Comparison of ENCODE assay signal across 1 cellular context in genomic region chr1:246566128-246566807, GRCh38.
TF ChIP-seq lines count a peak whose summit lies in the region.

Gene CNST (plus strand): TSS chr1:246566456. CDS start chr1:246591563, 25,107 bp downstream.
Gene TFB2M (minus strand): TSS chr1:246566261. CDS start chr1:246566138, 123 bp downstream.

TF ChIP-seq in H1, 55 proteins besides CTCF, POLR2A, EP300 and RAD21 (continued from another document):
- no peak for TF ChIP-seq E2F6 (IDR thresholded peaks at IDR 0.05)
- no peak for TF ChIP-seq CHD7 (IDR thresholded peaks at IDR 0.05; ENCODE audit: insufficient replicate concordance, low read length)
- no peak for TF ChIP-seq FOSL1 (IDR thresholded peaks at IDR 0.05; ENCODE audit: insufficient read depth, low read depth, low read length)
- TF ChIP-seq TEAD4 (IDR thresholded peaks at IDR 0.05; ENCODE audit: low read depth, low read length): no peak
- peak; percentile 81 for TF ChIP-seq MAX (IDR thresholded peaks at IDR 0.05)
- TF ChIP-seq ATF3 (IDR thresholded peaks at IDR 0.05; ENCODE audit: insufficient read depth, low read depth, low read length): no peak
- no peak for TF ChIP-seq CEBPB (IDR thresholded peaks at IDR 0.05; ENCODE audit: low read depth, low read length)
- no peak for TF ChIP-seq CBX5 (IDR thresholded peaks at IDR 0.05; ENCODE audit: low read depth, low read length)
- no peak for TF ChIP-seq SRF (IDR thresholded peaks at IDR 0.05; ENCODE audit: low read depth, low read length)
- peak; percentile 40 to 75; a peak in 2 of 4 replicates for TF ChIP-seq SIN3A (conservative IDR thresholded peaks at IDR 0.05 in 1 of 2, IDR thresholded peaks at IDR 0.05 in 1 of 2; ENCODE audit: low read depth in 1 of 2, low read length in 2 of 2)
- TF ChIP-seq SAP30 (IDR thresholded peaks at IDR 0.05; ENCODE audit: insufficient read depth, insufficient replicate concordance, low read length): peak; percentile 97
- peak; percentile 80 for TF ChIP-seq EGR1 (IDR thresholded peaks at IDR 0.05; ENCODE audit: borderline replicate concordance, low read depth, low read length)
- no peak for TF ChIP-seq RNF2 (IDR thresholded peaks at IDR 0.05; ENCODE audit: borderline replicate concordance, low read depth, low read length, missing control alignments, poor library complexity, severe bottlenecking)
- TF ChIP-seq SIX5 (IDR thresholded peaks at IDR 0.05; ENCODE audit: low read depth, low read length): no peak
- TF ChIP-seq BACH1 (IDR thresholded peaks at IDR 0.05; ENCODE audit: low read length): 0 out of 2 replicates have a peak, but pooled peaks have one; percentile 2
- TF ChIP-seq GTF2F1 (IDR thresholded peaks at IDR 0.05; ENCODE audit: borderline replicate concordance, low read depth, low read length): no peak
- TF ChIP-seq RFX5 (IDR thresholded peaks at IDR 0.05; ENCODE audit: borderline replicate concordance, low read depth, low read length): no peak
- TF ChIP-seq PHF8 (conservative IDR thresholded peaks at IDR 0.05; ENCODE audit: low read depth, low read length): peak; percentile 77; the same call in 1 of the 2 replicates
- no peak for TF ChIP-seq BCL11A (IDR thresholded peaks at IDR 0.05; ENCODE audit: low read depth in 2 of 2, low read length in 2 of 2)
- peak; percentile 87 for TF ChIP-seq ASH2L (IDR thresholded peaks at IDR 0.05; ENCODE audit: low read length)
- no peak for TF ChIP-seq SUZ12 (IDR thresholded peaks at IDR 0.05; ENCODE audit: low read length)
- TF ChIP-seq USF2 (IDR thresholded peaks at IDR 0.05; ENCODE audit: low read length): no peak
- TF ChIP-seq JUND (IDR thresholded peaks at IDR 0.05; ENCODE audit: low read length): no peak
- TF ChIP-seq TCF12 (IDR thresholded peaks at IDR 0.05; ENCODE audit: low read depth, low read length): no peak
- no peak for TF ChIP-seq CHD1 (IDR thresholded peaks at IDR 0.05; ENCODE audit: low read depth, low read length)
- 0 out of 2 replicates have a peak, but pooled peaks have one; percentile 4 for TF ChIP-seq SP4 (IDR thresholded peaks at IDR 0.05; ENCODE audit: low read length)
- peak; percentile 76 for TF ChIP-seq TAF1 (IDR thresholded peaks at IDR 0.05; ENCODE audit: low read depth, low read length)
- TF ChIP-seq BRCA1 (IDR thresholded peaks at IDR 0.05; ENCODE audit: low read depth, low read length): no peak
- TF ChIP-seq KDM1A (IDR thresholded peaks at IDR 0.05; ENCODE audit: borderline replicate concordance, low read length): no peak
- peak; percentile 36; the same call in 1 of the 2 replicates for TF ChIP-seq POLR2AphosphoS5 (IDR thresholded peaks at IDR 0.05; ENCODE audit: low read depth, low read length)
- peak; percentile 87 for TF ChIP-seq RBBP5 (IDR thresholded peaks at IDR 0.05; ENCODE audit: borderline replicate concordance, low read depth, low read length)
- no peak for TF ChIP-seq POU5F1 (IDR thresholded peaks at IDR 0.05; ENCODE audit: low read depth, low read length)
- TF ChIP-seq KDM4A (IDR thresholded peaks at IDR 0.05; ENCODE audit: low read depth, low read length, severe bottlenecking): peak; percentile 89
- no peak for TF ChIP-seq SP1 (IDR thresholded peaks at IDR 0.05; ENCODE audit: low read depth, low read length)
- peak; percentile 96 for TF ChIP-seq SP2 (IDR thresholded peaks at IDR 0.05; ENCODE audit: low read length)
- peak; percentile 89 for TF ChIP-seq GABPA (IDR thresholded peaks at IDR 0.05; ENCODE audit: borderline replicate concordance, insufficient read depth, low read length)
- no peak for TF ChIP-seq MAFK (IDR thresholded peaks at IDR 0.05; ENCODE audit: low read depth, low read length)
- TF ChIP-seq NRF1 (IDR thresholded peaks at IDR 0.05; ENCODE audit: low read depth, low read length): peak; percentile 76
- TF ChIP-seq HDAC6 (IDR thresholded peaks at IDR 0.05; ENCODE audit: low read depth, low read length): no peak
- 0 out of 4 replicates have a peak, but pooled peaks of 1 of the 2 experiments have one; percentile 67 for TF ChIP-seq HDAC2 (IDR thresholded peaks at IDR 0.05; ENCODE audit: borderline replicate concordance in 1 of 2, low read depth in 2 of 2, low read length in 2 of 2)
- TF ChIP-seq JUN (IDR thresholded peaks at IDR 0.05; ENCODE audit: low read depth, low read length): no peak
- TF ChIP-seq YY1 (IDR thresholded peaks at IDR 0.05; ENCODE audit: low read depth, low read length): peak; percentile 53; the same call in 1 of the 2 replicates
- TF ChIP-seq KDM5A (IDR thresholded peaks at IDR 0.05; ENCODE audit: low read length): peak; percentile 50; the same call in 1 of the 2 replicates
